11 cellular contexts compared by ENCODE assay signal in genomic region chr6:111417181-111417585, GRCh38.
DNase-seq lines count a peak whose midpoint lies in the region; ATAC-seq, FAIRE-seq and TF ChIP-seq lines count a peak whose summit lies in the region.
"Had no signal": no experiment of that assay in that cellular context is flagged by ENCODE, and none has a peak within 500 bp of the region (broad histone marks: within the 10 kb centered on the region; RNA-seq: fewer than 3 reads in every experiment).

No MANE protein-coding gene starts in this region.

- H3K9me3 ChIP-seq in small intestine (ENCODE audit: control insufficient read depth, low read depth) = no peaks in the 10 kb centered on the region

- TF ChIP-seq CTCF in foreskin keratinocyte (conservative IDR thresholded peaks at IDR 0.05) = no peak

- in situ Hi-C loops in KBM-7 (cut with MboI; ENCODE audit: low pct_unique_long_range_greater_than_20kb, low sequenced_read_pairs) = no loop called here

- no peak for FAIRE-seq in small intestine (lab: Jason Lieb, UNC)

- H3K27ac ChIP-seq in foreskin keratinocyte (no peak overlapping the region), small intestine (ENCODE audit: low read depth in 1 of 2, low read length in 1 of 2) (peak overlapping the region in 1 of 2 donors; percentile 41)

- no peak overlapping the region for H3K4me3 ChIP-seq in small intestine (ENCODE audit: low read depth in 1 of 2, low read length in 2 of 2)
- H3K4me3 ChIP-seq: GM23338 had no signal

- peaks cover 0 to 2% of the 10 kb centered on the region in 2 donors for H3K36me3 ChIP-seq in small intestine (ENCODE audit: control insufficient read depth in 2 of 2, insufficient read depth in 2 of 2, low read length in 2 of 2)

- H3K4me1 ChIP-seq in foreskin keratinocyte (peaks cover 20% of the 10 kb centered on the region), small intestine (ENCODE audit: control insufficient read depth in 2 of 2, insufficient read depth in 1 of 2, low read depth in 1 of 2, low read length in 1 of 2) (peaks cover 0 to 3% of the 10 kb centered on the region in 2 donors)

- H3K27me3 ChIP-seq in foreskin keratinocyte (no peaks in the 10 kb centered on the region), small intestine (ENCODE audit: control insufficient read depth in 2 of 2, insufficient read depth in 2 of 2, low read length in 2 of 2) (no peaks in the 10 kb centered on the region)

- 36 to 48% (median 48%) methylated on average over 2 of the region's 2 CpGs for WGBS in small intestine, 3 donors

- peak; percentile 47 for DNase-seq in KBM-7
- peak; percentile 51 to 62 for DNase-seq in SHP77 (lab: John Stamatoyannopoulos, UW)
- DNase-seq in fibroblast of peridontal ligament (ENCODE audit: extremely low read depth) = peak; percentile 37
- peak; percentile 82 for DNase-seq in putamen (ENCODE audit: low spot score)
- DNase-seq in foreskin keratinocyte = no peak
- no peak for DNase-seq in NOMO-1 treated with dmso at 0.1 percent for 144 hours (lab: John Stamatoyannopoulos, UW; ENCODE audit: unreplicated experiment)
- DNase-seq in small intestine = no peak
- DNase-seq: activated T-cell treated with anti-CD3 and anti-CD28 coated beads, Interleukin-2, amount 50 U/mL, for 4 hours; natural killer cell had no signal

- ATAC-seq in foreskin keratinocyte (no peak), GM19452 (IDR thresholded peaks at IDR 0.05; ENCODE audit: unreplicated experiment) (no peak)
- ATAC-seq: activated T-cell treated with anti-CD3 and anti-CD28 coated beads, Interleukin-2, amount 50 U/mL, for 4 hours; GM23338; natural killer cell had no signal

Comparison
In these comparisons a context has a peak if more than half of its experiments do, and no peak if none do; other contexts are left out.
1. DNase-seq: peak in KBM-7 (single experiment), SHP77 (2 of 2), fibroblast of peridontal ligament (single experiment) and putamen (single experiment); none in foreskin keratinocyte (0 of 2), NOMO-1 treated with dmso at 0.1 percent for 144 hours (single experiment) and small intestine (single experiment).